Comparison of ENCODE assay signal across 8 cellular contexts in the genomic region with DNA sequence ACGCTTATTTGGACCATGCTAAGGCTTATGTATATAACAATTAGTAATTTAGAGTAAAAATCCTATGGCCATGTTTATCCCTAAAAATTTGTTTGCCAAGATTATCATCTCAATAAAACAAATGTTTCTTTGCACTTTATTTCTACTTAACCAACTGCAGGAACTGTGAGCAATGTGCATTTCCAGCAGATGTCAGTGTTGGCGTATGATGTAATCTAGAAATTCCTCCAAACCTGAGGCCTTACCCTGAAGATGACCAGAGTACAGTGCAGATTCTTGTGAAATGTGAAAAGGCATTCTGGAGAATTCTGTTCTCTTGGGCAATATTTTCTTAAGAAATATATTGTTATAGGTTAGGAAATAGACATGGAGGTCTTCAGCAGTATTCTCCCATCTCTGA.
DNase-seq lines count a peak whose midpoint lies in the region; ATAC-seq, FAIRE-seq and TF ChIP-seq lines count a peak whose summit lies in the region.

No MANE protein-coding gene starts in this region.

- no peak overlapping the region for H3K27ac ChIP-seq in mammary epithelial cell (ENCODE audit: insufficient read depth, low read depth, low read length)
- no peak overlapping the region for H3K27ac ChIP-seq in effector memory CD4-positive, alpha-beta T cell (ENCODE audit: insufficient read depth, low read length, poor library complexity, severe bottlenecking)

- no peaks in the 10 kb centered on the region for H3K36me3 ChIP-seq in mammary epithelial cell (ENCODE audit: insufficient read depth, low read length)
- H3K36me3 ChIP-seq in effector memory CD4-positive, alpha-beta T cell (ENCODE audit: control insufficient read depth, insufficient read depth, low read length): no peaks in the 10 kb centered on the region

- ATAC-seq in HG02870 (IDR thresholded peaks at IDR 0.05; ENCODE audit: unreplicated experiment): peak; percentile 51

- H3K27me3 ChIP-seq in mammary epithelial cell (ENCODE audit: insufficient read depth, low read length): no peaks in the 10 kb centered on the region
- no peaks in the 10 kb centered on the region for H3K27me3 ChIP-seq in effector memory CD4-positive, alpha-beta T cell (replicated peaks; ENCODE audit: control insufficient read depth, insufficient read depth, low read length, poor library complexity, severe bottlenecking)

- FAIRE-seq in A204.1 (lab: Jason Lieb, UNC): peak; percentile 73

- CTCF ChIA-PET in mammary epithelial cell (lab: Charles Lee; ENCODE audit: low non-redundant PET): no interaction called here

- H3K4me1 ChIP-seq in mammary epithelial cell (ENCODE audit: insufficient read depth, low read length): no peaks in the 10 kb centered on the region
- peaks cover 6% of the 10 kb centered on the region for H3K4me1 ChIP-seq in effector memory CD4-positive, alpha-beta T cell (ENCODE audit: control insufficient read depth, insufficient read depth, low read length, poor library complexity, severe bottlenecking)

- BruUV-seq in mammary epithelial cell (replicated peaks; lab: Mats Ljungman, UMichigan): no TSS peak

- in situ Hi-C loops in mammary epithelial cell (cut with MboI; ENCODE audit: low sequenced_read_pairs in 2 of 2): no loop called here

- dilution Hi-C loops in mammary epithelial cell (cut with HindIII; ENCODE audit: low sequenced_read_pairs): no loop called here

- no peak overlapping the region for H3K9ac ChIP-seq in mammary epithelial cell (ENCODE audit: insufficient read depth, low read length)

- no peak overlapping the region for H2AFZ ChIP-seq in mammary epithelial cell (ENCODE audit: low read depth, low read length)

- 94% methylated on average over 2 of the region's 2 CpGs for WGBS in mammary epithelial cell (ENCODE audit: low coverage, missing lambda C conversion rate)

- DNase-seq in NCI-H748 (lab: John Stamatoyannopoulos, UW; ENCODE audit: unreplicated experiment) (peak; percentile 42), mammary epithelial cell (peak; percentile 39), medulla oblongata (ENCODE audit: extremely low spot score) (peak; percentile 81)
- DNase-seq in stimulated activated CD4-positive, alpha-beta T cell treated with anti-CD3 and anti-CD28 coated beads, Interleukin-2, amount 100 ng/mL, for 24 hours: no peak
- DNase-seq in effector memory CD4-positive, alpha-beta T cell: no peak

- no peak overlapping the region for H3K4me2 ChIP-seq in mammary epithelial cell (ENCODE audit: insufficient read depth, low read depth, low read length)

- H4K20me1 ChIP-seq in mammary epithelial cell (ENCODE audit: insufficient read depth, low read length): no peaks in the 10 kb centered on the region

- H3K79me2 ChIP-seq in mammary epithelial cell (ENCODE audit: insufficient read depth, low read length): no peaks in the 10 kb centered on the region

- H3K9me3 ChIP-seq in mammary epithelial cell (replicated peaks; ENCODE audit: insufficient read depth, low read length): no peaks in the 10 kb centered on the region
- H3K9me3 ChIP-seq in effector memory CD4-positive, alpha-beta T cell (ENCODE audit: control insufficient read depth, low read length): no peaks in the 10 kb centered on the region

- intact Hi-C loops in mammary epithelial cell (cut with micrococcal nuclease): loop anchor here (1.0 to 5.0 kb wide), 4 partner anchors 50 to 1123 kb away; no protein-coding TSS in a partner anchor

- no peak overlapping the region for H3K4me3 ChIP-seq in mammary epithelial cell (replicated peaks in 1 of 3; ENCODE audit: insufficient read depth in 1 of 3, low read depth in 2 of 3, low read length in 3 of 3)
- no peak overlapping the region for H3K4me3 ChIP-seq in effector memory CD4-positive, alpha-beta T cell (ENCODE audit: insufficient read depth, low read depth, low read length, poor library complexity, severe bottlenecking)

- peak; percentile 46; the same call in 1 of the 2 replicates for TF ChIP-seq CTCF in GM12874 (IDR thresholded peaks at IDR 0.05; ENCODE audit: insufficient read depth, low read depth, low read length)
- TF ChIP-seq CTCF in mammary epithelial cell (conservative IDR thresholded peaks at IDR 0.05 in 1 of 2, IDR thresholded peaks at IDR 0.05 in 1 of 2; ENCODE audit: extremely low read depth in 1 of 2, insufficient read depth in 1 of 2, low read depth in 1 of 2, low read length in 2 of 2): peak; percentile 58 to 66

Comparison
In these comparisons a context has a peak if more than half of its experiments do, and no peak if none do; other contexts are left out.
1. DNase-seq: peak in NCI-H748 (single experiment), mammary epithelial cell (single experiment) and medulla oblongata (single experiment); none in stimulated activated CD4-positive, alpha-beta T cell treated with anti-CD3 and anti-CD28 coated beads, Interleukin-2, amount 100 ng/mL, for 24 hours (0 of 2) and effector memory CD4-positive, alpha-beta T cell (0 of 3).